In genomic region chr2:201126308-201127127, GRCh38 we compare ENCODE assay signal across 8 cellular contexts. TPM values are rescaled to one million over a fixed set of nuclear protein-coding genes. Genes with fewer than 3 reads are reported as not detected.
DNase-seq lines count a peak whose midpoint lies in the region; ATAC-seq and TF ChIP-seq lines count a peak whose summit lies in the region.

No MANE protein-coding gene starts in this region.

- H3K27ac ChIP-seq in HEK293 (ENCODE audit: extremely low read depth, low read depth, low read length) (no peak overlapping the region), right atrium auricular region (peak overlapping the region; percentile 99 to 100)

- intact Hi-C loops in activated CD8-positive, alpha-beta T cell treated with anti-CD3 and anti-CD28 coated beads for 36 hours (cut with micrococcal nuclease): loop anchor here (2.0 kb wide), 1 partner anchor 238 kb away; the partner anchor contains the start of genes NIF3L1 and PPIL3

- DNase-seq in GM03348 (ENCODE audit: low spot score) (peak; percentile 37), right atrium auricular region (ENCODE audit: low spot score) (no peak), superior temporal gyrus (ENCODE audit: extremely low spot score) (peak; percentile 33), NCI-H82 (lab: John Stamatoyannopoulos, UW) (no peak), HAP-1 (ENCODE audit: low spot score in 2 of 2) (no peak)
- DNase-seq in activated CD8-positive, alpha-beta T cell treated with anti-CD3 and anti-CD28 coated beads for 36 hours: peak; percentile 64

- H3K36me3 ChIP-seq in HEK293 (ENCODE audit: control insufficient read depth in 2 of 2, insufficient read depth in 1 of 2, low read length in 2 of 2) (no peaks in the 10 kb centered on the region), right atrium auricular region (peaks cover 12% of the 10 kb centered on the region), HAP-1 (replicated peaks) (no peaks in the 10 kb centered on the region)

- H3K4me3 ChIP-seq in HEK293 (ENCODE audit: low read depth, low read length): no peak overlapping the region
- H3K4me3 ChIP-seq in right atrium auricular region: peak overlapping the region in 1 of 2 donors; percentile 39
- H3K4me3 ChIP-seq in HAP-1: no peak overlapping the region

- POLR2A ChIA-PET in HEK293 (lab: Yijun Ruan, JAX): interaction anchor here (0.8 to 1.2 kb wide), 3 partner anchors 8 to 237 kb away, joined by 3 to 4 read pairs (median 4); partner anchors contain the start of genes NIF3L1 and PPIL3
- POLR2A ChIA-PET in activated CD8-positive, alpha-beta T cell treated with anti-CD3 and anti-CD28 coated beads for 36 hours (lab: Charles Lee): interaction anchor here (0.6 to 2.6 kb wide), 14 partner anchors 16 to 1140 kb away, joined by 3 to 14 read pairs (median 4); partner anchors contain the start of genes CASP10, CASP8, CLK1 and NIF3L1

- peak overlapping the region; percentile 95 for H3K4me3 Mint-ChIP-seq in activated CD8-positive, alpha-beta T cell treated with anti-CD3 and anti-CD28 coated beads for 36 hours

- H3K36me3 Mint-ChIP-seq in activated CD8-positive, alpha-beta T cell treated with anti-CD3 and anti-CD28 coated beads for 36 hours (ENCODE audit: low read depth): peaks cover 72% of the 10 kb centered on the region

- H3K9me3 Mint-ChIP-seq in activated CD8-positive, alpha-beta T cell treated with anti-CD3 and anti-CD28 coated beads for 36 hours: no peaks in the 10 kb centered on the region

- no peaks in the 10 kb centered on the region for H3K27me3 ChIP-seq in right atrium auricular region
- H3K27me3 ChIP-seq in HAP-1 (ENCODE audit: low read depth): no peaks in the 10 kb centered on the region

- no peaks in the 10 kb centered on the region for H3K27me3 Mint-ChIP-seq in activated CD8-positive, alpha-beta T cell treated with anti-CD3 and anti-CD28 coated beads for 36 hours

- peaks cover 70% of the 10 kb centered on the region for H3K4me1 Mint-ChIP-seq in activated CD8-positive, alpha-beta T cell treated with anti-CD3 and anti-CD28 coated beads for 36 hours (ENCODE audit: low read depth)

- TF ChIP-seq CTCF in HEK293 (tag by site-specific recombination; IDR thresholded peaks at IDR 0.05): no peak
- TF ChIP-seq CTCF in activated CD8-positive, alpha-beta T cell treated with anti-CD3 and anti-CD28 coated beads for 36 hours (IDR thresholded peaks at IDR 0.05): no peak
- no peak for TF ChIP-seq CTCF in right atrium auricular region (IDR thresholded peaks at IDR 0.05)

- peak; percentile 14 for ATAC-seq in activated CD8-positive, alpha-beta T cell treated with anti-CD3 and anti-CD28 coated beads for 36 hours
- no peak for ATAC-seq in GM19397 (IDR thresholded peaks at IDR 0.05; ENCODE audit: unreplicated experiment)

- in situ Hi-C loops in HAP-1 (cut with MboI; ENCODE audit: low sequenced_read_pairs): no loop called here

- H3K9me3 ChIP-seq in HEK293 (ENCODE audit: control insufficient read depth, insufficient read depth, low read depth, low read length) (no peaks in the 10 kb centered on the region), right atrium auricular region (no peaks in the 10 kb centered on the region), HAP-1 (no peaks in the 10 kb centered on the region)

- H3K4me1 ChIP-seq in HEK293 (ENCODE audit: control insufficient read depth, insufficient read depth, low read length): peaks cover 19% of the 10 kb centered on the region
- H3K4me1 ChIP-seq in right atrium auricular region: peaks cover 4 to 100% of the 10 kb centered on the region in 2 donors
- H3K4me1 ChIP-seq in HAP-1: peaks cover 29% of the 10 kb centered on the region

- CTCF ChIA-PET in HEK293 (lab: Yijun Ruan, JAX): interaction anchor here (0.7 to 1.3 kb wide), 5 partner anchors 12 to 105 kb away, joined by 3 to 11 read pairs (median 4); no protein-coding TSS in a partner anchor
- CTCF ChIA-PET in activated CD8-positive, alpha-beta T cell treated with anti-CD3 and anti-CD28 coated beads for 36 hours (lab: Charles Lee): interaction anchor here (0.9 to 1.3 kb wide), 2 partner anchors 20 to 59 kb away, joined by 3 read pairs; no protein-coding TSS in a partner anchor

- peak overlapping the region; percentile 92 for H3K27ac Mint-ChIP-seq in activated CD8-positive, alpha-beta T cell treated with anti-CD3 and anti-CD28 coated beads for 36 hours

TF ChIP-seq in HEK293, 187 proteins besides CTCF, POLR2A, EP300 and RAD21:
- no peak for TF ChIP-seq ZNF223 (tag by site-specific recombination; IDR thresholded peaks at IDR 0.05)
- TF ChIP-seq ZNF169 (tag by site-specific recombination; IDR thresholded peaks at IDR 0.05): no peak
- peak; percentile 92 for TF ChIP-seq PRDM1 (tag by site-specific recombination; IDR thresholded peaks at IDR 0.05)
- TF ChIP-seq ZNF324 (tag by site-specific recombination; IDR thresholded peaks at IDR 0.05): no peak
- no peak for TF ChIP-seq YY2 (tag by site-specific recombination; IDR thresholded peaks at IDR 0.05)
- TF ChIP-seq ZNF24 (tag by site-specific recombination; IDR thresholded peaks at IDR 0.05): no peak
- no peak for TF ChIP-seq SP3 (tag by site-specific recombination; IDR thresholded peaks at IDR 0.05)
- TF ChIP-seq ZBTB48 (tag by site-specific recombination; IDR thresholded peaks at IDR 0.05): 0 out of 2 replicates have a peak, but pooled peaks have one; percentile 23
- TF ChIP-seq ZNF654 (tag by site-specific recombination; IDR thresholded peaks at IDR 0.05; ENCODE audit: low read depth): no peak
- TF ChIP-seq ZNF449 (tag by site-specific recombination; IDR thresholded peaks at IDR 0.05): peak; percentile 55; the same call in 1 of the 2 replicates
- no peak for TF ChIP-seq ZNF514 (tag by site-specific recombination; IDR thresholded peaks at IDR 0.05)
- TF ChIP-seq ZNF202 (tag by site-specific recombination; IDR thresholded peaks at IDR 0.05; ENCODE audit: borderline replicate concordance): no peak

RNA-seq across cellular contexts. Expression of gene CFLAR, which starts 10.6 kb away (rescaled TPM):
- 100 to 1,000 TPM; 222 to 229 TPM for total RNA-seq in activated CD8-positive, alpha-beta T cell treated with anti-CD3 and anti-CD28 coated beads for 36 hours
- 100 to 1,000 TPM; 154 to 179 TPM for total RNA-seq in right atrium auricular region

RNA-seq across cellular contexts. Expression of gene NDUFB3, which starts 54.7 kb away (rescaled TPM):
- 100 to 1,000 TPM; 134 to 140 TPM for total RNA-seq in activated CD8-positive, alpha-beta T cell treated with anti-CD3 and anti-CD28 coated beads for 36 hours
- total RNA-seq in right atrium auricular region: 100 to 1,000 TPM; 152 to 238 TPM

RNA-seq across cellular contexts. Expression of gene HYCC2, which starts 55.0 kb away (rescaled TPM):
- total RNA-seq in activated CD8-positive, alpha-beta T cell treated with anti-CD3 and anti-CD28 coated beads for 36 hours: 10 to 100 TPM; 24.7 to 26.9 TPM
- total RNA-seq in right atrium auricular region: 1 to 10 TPM; 4.0 to 4.8 TPM

RNA-seq across cellular contexts. Expression of gene CASP10, which starts 56.4 kb away (rescaled TPM):
- 10 to 100 TPM; 18.3 to 22.6 TPM for total RNA-seq in activated CD8-positive, alpha-beta T cell treated with anti-CD3 and anti-CD28 coated beads for 36 hours
- 1 to 10 TPM; 3.5 to 6.8 TPM for total RNA-seq in right atrium auricular region

Comparison
In these comparisons a context has a peak if more than half of its experiments do, and no peak if none do; other contexts are left out.
1. DNase-seq: peak in GM03348 (single experiment), activated CD8-positive, alpha-beta T cell treated with anti-CD3 and anti-CD28 coated beads for 36 hours (single experiment) and superior temporal gyrus (single experiment); none in right atrium auricular region (single experiment), NCI-H82 (single experiment) and HAP-1 (0 of 2).
2. RNA of gene HYCC2, which starts 55.0 kb away (total RNA-seq): 24.7 to 26.9 TPM in activated CD8-positive, alpha-beta T cell treated with anti-CD3 and anti-CD28 coated beads for 36 hours; 4.0 to 4.8 TPM in right atrium auricular region; every median in the first group is over 4 times any median in the second.